ENCODE assay signal across 1 cellular context in the genomic region with DNA sequence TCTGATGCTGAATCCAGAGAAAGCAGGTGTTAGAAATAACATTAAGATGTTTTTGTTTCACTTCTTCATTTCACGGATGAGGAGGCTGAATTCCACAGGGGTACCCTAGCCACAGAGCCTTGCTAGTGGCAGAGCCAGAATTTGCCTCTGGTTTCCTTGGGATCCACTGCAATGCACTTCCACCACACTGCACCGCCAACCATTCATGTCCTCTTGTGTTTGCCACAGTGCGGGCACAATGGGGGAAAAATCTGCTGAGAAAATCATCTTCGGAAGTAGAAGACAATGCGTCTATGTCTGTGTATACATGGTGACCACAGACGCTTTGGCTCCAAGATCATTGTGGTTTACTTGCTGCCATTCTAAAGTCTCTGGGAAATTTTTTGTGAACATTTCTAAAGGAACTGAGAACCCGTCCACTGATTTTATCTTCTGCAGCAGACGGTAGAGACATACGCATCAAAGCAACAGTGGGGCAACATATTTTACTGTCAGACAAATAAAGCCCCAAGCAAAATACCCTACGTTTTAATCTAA.
TF ChIP-seq lines count a peak whose summit lies in the region.

No MANE protein-coding gene starts in this region.

TF ChIP-seq in A549, 52 proteins besides CTCF, POLR2A, EP300 and RAD21 (continued from another document):
- TF ChIP-seq, protein P1, sequence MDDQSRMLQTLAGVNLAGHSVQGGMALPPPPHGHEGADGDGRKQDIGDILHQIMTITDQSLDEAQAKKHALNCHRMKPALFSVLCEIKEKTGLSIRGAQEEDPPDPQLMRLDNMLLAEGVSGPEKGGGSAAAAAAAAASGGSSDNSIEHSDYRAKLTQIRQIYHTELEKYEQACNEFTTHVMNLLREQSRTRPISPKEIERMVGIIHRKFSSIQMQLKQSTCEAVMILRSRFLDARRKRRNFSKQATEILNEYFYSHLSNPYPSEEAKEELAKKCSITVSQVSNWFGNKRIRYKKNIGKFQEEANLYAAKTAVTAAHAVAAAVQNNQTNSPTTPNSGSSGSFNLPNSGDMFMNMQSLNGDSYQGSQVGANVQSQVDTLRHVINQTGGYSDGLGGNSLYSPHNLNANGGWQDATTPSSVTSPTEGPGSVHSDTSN (IDR thresholded peaks at IDR 0.05), result no peak
TF ChIP-seq in A549: peak in this region for 0.
